11 cellular contexts compared by ENCODE assay signal in genomic region chr2:42339191-42339912, GRCh38. TPM values are rescaled to one million over a fixed set of nuclear protein-coding genes. Genes with fewer than 3 reads are reported as not detected.
DNase-seq lines count a peak whose midpoint lies in the region; TF ChIP-seq lines count a peak whose summit lies in the region.
"Had no signal": no experiment of that assay in that cellular context is flagged by ENCODE, and none has a peak within 500 bp of the region (broad histone marks: within the 10 kb centered on the region; RNA-seq: fewer than 3 reads in every experiment).

No MANE protein-coding gene starts in this region.

- TF ChIP-seq CTCF in HFFc6 (IDR thresholded peaks at IDR 0.05) = no peak; the same call in 1 of the 2 replicates
- TF ChIP-seq CTCF in brain (conservative IDR thresholded peaks at IDR 0.05) = peak in 1 of 2 experiments; percentile 13
- TF ChIP-seq CTCF in mesothelial cell of epicardium (IDR thresholded peaks at IDR 0.05; ENCODE audit: unreplicated experiment) = no peak

- DNase-seq in DMS153 (lab: John Stamatoyannopoulos, UW) (peak; percentile 73), HFFc6 (no peak), mesothelial cell of epicardium (ENCODE audit: low spot score in 2 of 2, unreplicated experiment in 2 of 2) (no peak), LoVo (ENCODE audit: low spot score) (no peak), germinal center (ENCODE audit: low spot score) (no peak), 8988T (no peak)
- DNase-seq: GDM1; NCI-H1105; OCI-M1; stimulated activated CD8-positive, alpha-beta memory T cell treated with anti-CD3 and anti-CD28 coated beads, Interleukin-4, amount 100 ng/mL, for 48 hours had no signal

- H3K27ac Mint-ChIP-seq in HFFc6 (peak overlapping the region; percentile 5; the same call in 1 of the 2 replicates), brain (peak overlapping the region in 3 of 5 experiments; percentile 8 to 59 (median 35)), mesothelial cell of epicardium (peak overlapping the region; percentile 28)

- H3K4me1 Mint-ChIP-seq in HFFc6 (ENCODE audit: low read depth) = peaks cover 37% of the 10 kb centered on the region
- peaks cover 26% of the 10 kb centered on the region for H3K4me1 Mint-ChIP-seq in brain
- peaks cover 10% of the 10 kb centered on the region for H3K4me1 Mint-ChIP-seq in mesothelial cell of epicardium

- peaks cover 7% of the 10 kb centered on the region for H3K27me3 Mint-ChIP-seq in HFFc6 (ENCODE audit: insufficient read depth)
- peaks cover 4% of the 10 kb centered on the region for H3K27me3 Mint-ChIP-seq in brain
- H3K27me3 Mint-ChIP-seq in mesothelial cell of epicardium (ENCODE audit: low read depth) = no peaks in the 10 kb centered on the region

- H3K9me3 Mint-ChIP-seq in HFFc6 (no peaks in the 10 kb centered on the region; the same call in 1 of the 2 replicates), brain (no peaks in the 10 kb centered on the region), mesothelial cell of epicardium (peaks cover 5% of the 10 kb centered on the region)

- H3K4me3 Mint-ChIP-seq in HFFc6 (no peak overlapping the region), brain (no peak overlapping the region), mesothelial cell of epicardium (no peak overlapping the region)

- H3K36me3 Mint-ChIP-seq in HFFc6 (ENCODE audit: low read depth) = peaks cover 67% of the 10 kb centered on the region
- H3K36me3 Mint-ChIP-seq in brain = peaks cover 59% of the 10 kb centered on the region
- peaks cover 44% of the 10 kb centered on the region for H3K36me3 Mint-ChIP-seq in mesothelial cell of epicardium

RNA-seq across cellular contexts. Expression of gene COX7A2L, which starts 21.7 kb away (rescaled TPM):
- 100 to 1,000 TPM; 118 to 130 (median 125) TPM for total RNA-seq in HFFc6 (2021; fragmentation: NEBNext Ultra II Directional; extraction: Animal tissue kit (Norgen Biotek cat#: 25700))
- polyA plus RNA-seq in brain (ENCODE audit: insufficient read depth, low read depth, low replicate concordance) = 182 TPM
- total RNA-seq in mesothelial cell of epicardium = 82.5 to 85.1 TPM (median 83.0 TPM) in 3 replicates
